In genomic region chr22:23071163-23072034, GRCh38 we compare ENCODE assay signal across 8 cellular contexts. TPM values are rescaled to one million over a fixed set of nuclear protein-coding genes. Genes with fewer than 3 reads are reported as not detected.
DNase-seq lines count a peak whose midpoint lies in the region; ATAC-seq and TF ChIP-seq lines count a peak whose summit lies in the region.
"Had no signal": no experiment of that assay in that cellular context is flagged by ENCODE, and none has a peak within 500 bp of the region (broad histone marks: within the 10 kb centered on the region; RNA-seq: fewer than 3 reads in every experiment).

No MANE protein-coding gene starts in this region.

- peak overlapping the region; percentile 50 for H3K4me3 ChIP-seq in HFF-Myc (replicated peaks; ENCODE audit: low read depth, low read length)

- peaks cover 11% of the 10 kb centered on the region for H3K4me1 Mint-ChIP-seq in activated CD4-positive, alpha-beta memory T cell treated with anti-CD3 and anti-CD28 coated beads, Interleukin-2, amount 10 ng/mL, durations not matched to agents 7 days and 5 days
- peaks cover 25 to 45% of the 10 kb centered on the region in 2 donors for H3K4me1 Mint-ChIP-seq in immature natural killer cell
- peaks cover 35 to 60% of the 10 kb centered on the region in 2 donors for H3K4me1 Mint-ChIP-seq in stimulated activated naive B cell treated with anti-CD40 and anti-IgM and Interleukin-4, amounts not matched to agents 10 μg/mL and 1 μg/mL and 100 μg/mL, for 72 hours

- peaks cover 38% of the 10 kb centered on the region for H3K27me3 Mint-ChIP-seq in activated CD4-positive, alpha-beta memory T cell treated with anti-CD3 and anti-CD28 coated beads, Interleukin-2, amount 10 ng/mL, durations not matched to agents 7 days and 5 days
- peaks cover 4 to 8% (median 6%) of the 10 kb centered on the region in 3 donors for H3K27me3 Mint-ChIP-seq in immature natural killer cell (ENCODE audit: low read depth in 3 of 3)
- peaks cover 0 to 13% of the 10 kb centered on the region in 2 donors for H3K27me3 Mint-ChIP-seq in stimulated activated naive B cell treated with anti-CD40 and anti-IgM and Interleukin-4, amounts not matched to agents 10 μg/mL and 1 μg/mL and 100 μg/mL, for 72 hours

- H3K9me3 Mint-ChIP-seq in activated CD4-positive, alpha-beta memory T cell treated with anti-CD3 and anti-CD28 coated beads, Interleukin-2, amount 10 ng/mL, durations not matched to agents 7 days and 5 days, result no peaks in the 10 kb centered on the region
- no peaks in the 10 kb centered on the region for H3K9me3 Mint-ChIP-seq in immature natural killer cell
- no peaks in the 10 kb centered on the region for H3K9me3 Mint-ChIP-seq in stimulated activated naive B cell treated with anti-CD40 and anti-IgM and Interleukin-4, amounts not matched to agents 10 μg/mL and 1 μg/mL and 100 μg/mL, for 72 hours

- TF ChIP-seq CTCF in HFF-Myc (IDR thresholded peaks at IDR 0.05; ENCODE audit: low read depth, low read length, missing control alignments), result no peak

- no peak for DNase-seq in HFF-Myc (ENCODE audit: extremely low read depth, low read depth)
- DNase-seq in activated CD4-positive, alpha-beta memory T cell treated with anti-CD3 and anti-CD28 coated beads, Interleukin-2, amount 10 ng/mL, durations not matched to agents 7 days and 5 days, result no peak
- no peak for DNase-seq in immature natural killer cell
- DNase-seq in stimulated activated naive B cell treated with anti-CD40 and anti-IgM and Interleukin-4, amounts not matched to agents 10 μg/mL and 1 μg/mL and 100 μg/mL, for 72 hours, result no peak
- DNase-seq in SHP77 (lab: John Stamatoyannopoulos, UW), result no peak
- no peak for DNase-seq in NCI-H187 treated with DMSO at 0.1 percent for 48 hours (lab: John Stamatoyannopoulos, UW)
- DNase-seq: stimulated activated CD4-positive, alpha-beta T cell treated with anti-CD3 and anti-CD28 coated beads, Interleukin-2, amount 100 ng/mL, for 48 hours had no signal

- ATAC-seq in stimulated activated naive B cell treated with anti-CD40 and anti-IgM and Interleukin-4, amounts not matched to agents 10 μg/mL and 1 μg/mL and 100 μg/mL, for 72 hours (replicated peaks), result no peak
- no peak for ATAC-seq in GM21423 (IDR thresholded peaks at IDR 0.05; ENCODE audit: unreplicated experiment)

- no peak overlapping the region for H3K27ac Mint-ChIP-seq in activated CD4-positive, alpha-beta memory T cell treated with anti-CD3 and anti-CD28 coated beads, Interleukin-2, amount 10 ng/mL, durations not matched to agents 7 days and 5 days
- H3K27ac Mint-ChIP-seq in immature natural killer cell, result peak overlapping the region in 2 of 6 donors; percentile 53 to 82
- H3K27ac Mint-ChIP-seq in stimulated activated naive B cell treated with anti-CD40 and anti-IgM and Interleukin-4, amounts not matched to agents 10 μg/mL and 1 μg/mL and 100 μg/mL, for 72 hours, result peak overlapping the region; percentile 14

- H3K4me3 Mint-ChIP-seq in activated CD4-positive, alpha-beta memory T cell treated with anti-CD3 and anti-CD28 coated beads, Interleukin-2, amount 10 ng/mL, durations not matched to agents 7 days and 5 days, result peak overlapping the region; percentile 41
- peak overlapping the region; percentile 60 to 82 (median 75) for H3K4me3 Mint-ChIP-seq in immature natural killer cell
- peak overlapping the region; percentile 76 to 77 for H3K4me3 Mint-ChIP-seq in stimulated activated naive B cell treated with anti-CD40 and anti-IgM and Interleukin-4, amounts not matched to agents 10 μg/mL and 1 μg/mL and 100 μg/mL, for 72 hours

- H3K36me3 Mint-ChIP-seq in activated CD4-positive, alpha-beta memory T cell treated with anti-CD3 and anti-CD28 coated beads, Interleukin-2, amount 10 ng/mL, durations not matched to agents 7 days and 5 days (ENCODE audit: low read depth), result no peaks in the 10 kb centered on the region
- no peaks in the 10 kb centered on the region for H3K36me3 Mint-ChIP-seq in immature natural killer cell
- peaks cover 0 to 4% of the 10 kb centered on the region in 2 donors for H3K36me3 Mint-ChIP-seq in stimulated activated naive B cell treated with anti-CD40 and anti-IgM and Interleukin-4, amounts not matched to agents 10 μg/mL and 1 μg/mL and 100 μg/mL, for 72 hours

- CTCF ChIA-PET in activated CD4-positive, alpha-beta memory T cell treated with anti-CD3 and anti-CD28 coated beads, Interleukin-2, amount 10 ng/mL, durations not matched to agents 7 days and 5 days (lab: Charles Lee), result interaction anchor here (0.6 kb wide), 1 partner anchor 14 kb away, joined by 3 read pairs; no protein-coding TSS in a partner anchor

- POLR2A ChIA-PET in activated CD4-positive, alpha-beta memory T cell treated with anti-CD3 and anti-CD28 coated beads, Interleukin-2, amount 10 ng/mL, durations not matched to agents 7 days and 5 days (lab: Charles Lee), result no interaction called here

RNA-seq across cellular contexts. Expression of gene GNAZ, which starts 1.1 kb away (rescaled TPM):
- total RNA-seq in activated CD4-positive, alpha-beta memory T cell treated with anti-CD3 and anti-CD28 coated beads, Interleukin-2, amount 10 ng/mL, durations not matched to agents 7 days and 5 days, result under 1 TPM; 0.28 to 0.53 TPM
- polyA plus RNA-seq in immature natural killer cell, result under 1 TPM in 2 of 3 donors, not detected in 1; 0.50 to 0.96 TPM
